18 cellular contexts compared by ENCODE assay signal in genomic region chr14:37515761-37516160, GRCh38.
DNase-seq lines count a peak whose midpoint lies in the region; ATAC-seq lines count a peak whose summit lies in the region.
"Had no signal": no experiment of that assay in that cellular context is flagged by ENCODE, and none has a peak within 500 bp of the region (broad histone marks: within the 10 kb centered on the region; RNA-seq: fewer than 3 reads in every experiment).

No MANE protein-coding gene starts in this region.

- peaks cover 7% of the 10 kb centered on the region for H3K9me3 Mint-ChIP-seq in stimulated activated effector memory CD8-positive, alpha-beta T cell treated with anti-CD3 and anti-CD28 coated beads, Interleukin-12 subunit alpha, Interleukin-12 subunit beta, amount 100 ng/mL, for 72 hours
- H3K9me3 Mint-ChIP-seq: HFFc6 had no signal

- no peaks in the 10 kb centered on the region for H3K4me1 Mint-ChIP-seq in stimulated activated effector memory CD8-positive, alpha-beta T cell treated with anti-CD3 and anti-CD28 coated beads, Interleukin-12 subunit alpha, Interleukin-12 subunit beta, amount 100 ng/mL, for 72 hours
- H3K4me1 Mint-ChIP-seq: CD4-positive, CD25-positive, alpha-beta regulatory T cell; CD8-positive, alpha-beta memory T cell; IgD-negative memory B cell had no signal

- DNase-seq in NCI-H446 treated with DMSO at 0.1 percent for 48 hours (lab: John Stamatoyannopoulos, UW): peak; percentile 73
- DNase-seq in globus pallidus (ENCODE audit: low spot score): peak; percentile 26
- peak; percentile 14 for DNase-seq in midbrain (lab: John Stamatoyannopoulos, UW)
- peak; percentile 1 for DNase-seq in retina
- no peak for DNase-seq in stimulated activated CD4-positive, alpha-beta T cell treated with anti-CD3 and anti-CD28 coated beads, Interleukin-2, amount 100 ng/mL, for 24 hours
- no peak for DNase-seq in stimulated activated CD4-positive, alpha-beta T cell treated with anti-CD3 and anti-CD28 coated beads, Interleukin-1b, Interleukin-23, amount 100 ng/mL, for 48 hours
- no peak for DNase-seq in stimulated activated effector memory CD8-positive, alpha-beta T cell treated with anti-CD3 and anti-CD28 coated beads, Interleukin-12 subunit alpha, Interleukin-12 subunit beta, amount 100 ng/mL, for 72 hours (ENCODE audit: low spot score in 2 of 2)
- DNase-seq: BE2C; C1 segment of cervical spinal cord; CD4-positive, CD25-positive, alpha-beta regulatory T cell; CD8-positive, alpha-beta memory T cell; COR-L47; GOT3; H7; HFFc6 had no signal

- H3K4me3 Mint-ChIP-seq in stimulated activated effector memory CD8-positive, alpha-beta T cell treated with anti-CD3 and anti-CD28 coated beads, Interleukin-12 subunit alpha, Interleukin-12 subunit beta, amount 100 ng/mL, for 72 hours: no peak overlapping the region
- H3K4me3 Mint-ChIP-seq: CD4-positive, CD25-positive, alpha-beta regulatory T cell; CD8-positive, alpha-beta memory T cell; HFFc6; IgD-negative memory B cell had no signal

- H3K36me3 Mint-ChIP-seq in stimulated activated effector memory CD8-positive, alpha-beta T cell treated with anti-CD3 and anti-CD28 coated beads, Interleukin-12 subunit alpha, Interleukin-12 subunit beta, amount 100 ng/mL, for 72 hours: no peaks in the 10 kb centered on the region
- H3K36me3 Mint-ChIP-seq: CD4-positive, CD25-positive, alpha-beta regulatory T cell; CD8-positive, alpha-beta memory T cell; IgD-negative memory B cell had no signal

- no peak for ATAC-seq in stimulated activated effector memory CD8-positive, alpha-beta T cell treated with anti-CD3 and anti-CD28 coated beads, Interleukin-12 subunit alpha, Interleukin-12 subunit beta, amount 100 ng/mL, for 72 hours
- ATAC-seq: HCT116, HepG2 had no signal

- H3K27ac Mint-ChIP-seq in stimulated activated effector memory CD8-positive, alpha-beta T cell treated with anti-CD3 and anti-CD28 coated beads, Interleukin-12 subunit alpha, Interleukin-12 subunit beta, amount 100 ng/mL, for 72 hours: no peak overlapping the region
- H3K27ac Mint-ChIP-seq: CD4-positive, CD25-positive, alpha-beta regulatory T cell; CD8-positive, alpha-beta memory T cell; HFFc6; IgD-negative memory B cell had no signal

Comparison
In these comparisons a context has a peak if more than half of its experiments do, and no peak if none do; other contexts are left out.
1. DNase-seq: peak in NCI-H446 treated with DMSO at 0.1 percent for 48 hours (single experiment), globus pallidus (single experiment), midbrain (single experiment) and retina (single experiment); none in stimulated activated CD4-positive, alpha-beta T cell treated with anti-CD3 and anti-CD28 coated beads, Interleukin-2, amount 100 ng/mL, for 24 hours (0 of 2), stimulated activated CD4-positive, alpha-beta T cell treated with anti-CD3 and anti-CD28 coated beads, Interleukin-1b, Interleukin-23, amount 100 ng/mL, for 48 hours (single experiment) and stimulated activated effector memory CD8-positive, alpha-beta T cell treated with anti-CD3 and anti-CD28 coated beads, Interleukin-12 subunit alpha, Interleukin-12 subunit beta, amount 100 ng/mL, for 72 hours (0 of 2).